8 cellular contexts compared by ENCODE assay signal in the genomic region with DNA sequence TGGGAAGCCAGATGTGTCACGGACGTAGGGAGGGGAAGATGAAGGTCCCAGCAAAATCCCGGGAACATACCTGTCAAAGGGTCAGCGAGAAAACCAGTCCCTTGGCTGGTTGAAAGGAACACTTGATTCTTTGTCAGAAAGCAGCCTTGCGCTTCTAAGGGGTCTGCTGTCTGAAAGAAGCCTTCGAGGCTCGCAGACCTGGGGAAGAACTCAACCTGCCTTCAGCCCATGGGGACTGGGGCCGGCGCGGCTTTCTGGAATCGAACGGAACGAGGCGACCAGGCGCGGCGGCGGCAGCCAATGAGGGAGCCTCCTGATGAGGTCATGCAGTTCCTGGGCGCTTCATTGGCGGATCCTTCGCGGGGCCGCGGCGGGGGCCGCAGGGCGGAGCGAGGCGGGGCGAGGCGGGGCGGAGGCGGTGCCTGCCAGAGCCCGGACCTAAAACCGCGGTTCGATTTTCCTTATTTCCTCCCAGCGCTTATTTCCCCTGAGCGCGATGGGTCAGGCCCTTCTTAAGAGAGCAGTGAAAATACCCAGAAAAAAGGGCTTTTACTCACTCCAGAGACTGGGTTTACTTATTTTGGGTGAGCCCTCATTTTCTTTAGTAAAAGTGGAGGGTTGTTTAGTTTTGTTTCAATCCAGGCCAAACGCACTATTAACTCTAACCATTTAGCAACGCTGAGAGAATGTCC. TPM values are rescaled to one million over a fixed set of nuclear protein-coding genes. Genes with fewer than 3 reads are reported as not detected.
DNase-seq lines count a peak whose midpoint lies in the region; ATAC-seq and TF ChIP-seq lines count a peak whose summit lies in the region.

No MANE protein-coding gene starts in this region.

- 9% methylated on average over 42 of the region's 42 CpGs for WGBS in smooth muscle cell (ENCODE audit: low lambda C conversion rate)

- peaks cover 3% of the 10 kb centered on the region for H3K4me1 ChIP-seq in smooth muscle cell (ENCODE audit: low read depth)

- H3K4me2 ChIP-seq in smooth muscle cell: peak overlapping the region; percentile 89

- H3K27me3 ChIP-seq in smooth muscle cell (ENCODE audit: low read depth): no peaks in the 10 kb centered on the region

- H3K4me3 ChIP-seq in smooth muscle cell: peak overlapping the region; percentile 36

- peak; percentile 98 for ATAC-seq in GM18867 (IDR thresholded peaks at IDR 0.05; ENCODE audit: unreplicated experiment)
- peak; percentile 99 for ATAC-seq in HG03097 (IDR thresholded peaks at IDR 0.05; ENCODE audit: low FRiP score, unreplicated experiment)

- no peaks in the 10 kb centered on the region for H3F3A ChIP-seq in smooth muscle cell (ENCODE audit: low read depth)

- TF ChIP-seq CTCF in smooth muscle cell (IDR thresholded peaks at IDR 0.05; ENCODE audit: borderline replicate concordance, insufficient read depth, poor library complexity, severe bottlenecking): no peak

- DNase-seq in 8988T (peak; percentile 96), NCI-H2171 (lab: John Stamatoyannopoulos, UW) (peak; percentile 91), caudate nucleus (lab: John Stamatoyannopoulos, UW) (peak; percentile 46 to 98 (median 92)), inferior parietal cortex (ENCODE audit: extremely low spot score) (peak; percentile 93), smooth muscle cell (lab: John Stamatoyannopoulos, UW; ENCODE audit: unreplicated experiment) (peak; percentile 70)
- peak; percentile 71 to 79 (median 75) for DNase-seq in activated CD4-positive, CD25-positive, alpha-beta regulatory T cell (lab: John Stamatoyannopoulos, UW)

- H3K79me2 ChIP-seq in smooth muscle cell (ENCODE audit: low read depth): no peaks in the 10 kb centered on the region

- H3K9me3 ChIP-seq in smooth muscle cell (replicated peaks; ENCODE audit: low read depth): peaks cover 4% of the 10 kb centered on the region

- H2AFZ ChIP-seq in smooth muscle cell (ENCODE audit: low read depth): peak overlapping the region; percentile 94

- peak overlapping the region; percentile 74 for H3K27ac ChIP-seq in caudate nucleus (ENCODE audit: low read depth, low read length)
- no peak overlapping the region for H3K27ac ChIP-seq in smooth muscle cell (ENCODE audit: low read depth)

- H3K9ac ChIP-seq in smooth muscle cell (ENCODE audit: low read depth): peak overlapping the region; percentile 16

- H4K20me1 ChIP-seq in smooth muscle cell (ENCODE audit: low read depth): no peaks in the 10 kb centered on the region

- H3K36me3 ChIP-seq in smooth muscle cell (ENCODE audit: low read depth): no peaks in the 10 kb centered on the region

RNA-seq across cellular contexts. Expression of a gene that starts 11.8 kb away (rescaled TPM):
- total RNA-seq in smooth muscle cell: 22.1 and 29.2 TPM in 2 replicates
- 34.5 and 54.1 TPM in 2 replicates for polyA plus RNA-seq in smooth muscle cell
